8 cellular contexts compared by ENCODE assay signal in the genomic region with DNA sequence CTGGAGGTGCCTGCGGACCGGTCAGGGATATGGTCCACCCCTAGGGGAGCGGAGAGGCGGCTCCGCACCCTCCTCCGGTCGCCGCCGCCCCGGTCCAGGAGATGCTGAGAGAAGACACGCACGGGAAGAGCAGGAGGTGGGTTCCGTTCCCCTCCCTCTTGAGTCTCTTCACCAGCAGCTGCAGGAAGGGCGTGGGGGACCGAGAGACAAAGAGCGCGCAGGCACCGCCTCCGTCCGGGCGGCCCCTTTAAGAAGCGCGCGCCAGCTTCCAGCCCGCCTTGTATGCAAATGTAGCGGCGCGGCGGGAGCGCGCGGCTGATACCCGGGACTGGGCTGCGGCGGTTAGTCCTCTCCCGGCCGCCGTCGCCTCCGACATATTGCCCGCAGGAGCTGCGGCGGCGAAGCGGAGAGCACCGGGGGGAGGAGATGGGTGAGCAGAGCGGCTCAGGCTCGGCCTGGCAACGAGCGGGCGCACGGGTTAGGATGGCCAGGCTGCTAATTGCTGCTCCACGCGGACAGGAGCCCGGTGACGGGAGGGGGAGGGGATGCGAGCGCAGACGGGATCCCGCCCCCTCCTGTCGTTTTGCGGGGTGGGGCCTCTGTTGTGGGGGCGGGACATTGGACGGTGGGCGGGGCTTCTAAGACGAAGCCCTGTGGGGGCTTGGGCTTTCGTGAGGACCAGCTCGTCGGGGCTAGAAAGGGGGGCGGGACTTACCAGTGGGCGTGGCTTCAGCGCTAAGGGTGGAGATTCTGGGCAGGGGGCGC. TPM values are rescaled to one million over a fixed set of nuclear protein-coding genes. Genes with fewer than 3 reads are reported as not detected.
DNase-seq lines count a peak whose midpoint lies in the region; ATAC-seq, FAIRE-seq and TF ChIP-seq lines count a peak whose summit lies in the region.

TSS of gene TMEM39B (plus strand) at position 318 of the 765 bp plus-strand sequence. CDS start at position 427, 109 bp downstream.

- TF ChIP-seq CTCF in vagina (IDR thresholded peaks at IDR 0.05), result peak in 1 of 3 experiments; percentile 20

- FAIRE-seq in GM18507 (lab: Jason Lieb, UNC), result peak; percentile 89

- H3K27ac ChIP-seq in right cardiac atrium (ENCODE audit: low read length), result peak within 1 kb of the TSS; percentile 82
- H3K27ac ChIP-seq in vagina, result peak within 1 kb of the TSS; percentile 90

- H3K27ac Mint-ChIP-seq in T-helper 2 cell treated with Interferon-gamma antibody and Interleukin-4, amounts not matched to agents 5 μg/mL and 100 μg/mL, for 36 hours, result peak within 1 kb of the TSS; percentile 92

- DNase-seq in GM18507 (ENCODE audit: extremely low spot score, insufficient read length, low read depth), result peak; percentile 92
- peak; percentile 91 for DNase-seq in NCI-H2029 (lab: John Stamatoyannopoulos, UW)
- peak; percentile 95 for DNase-seq in T-helper 2 cell treated with Interferon-gamma antibody and Interleukin-4, amounts not matched to agents 5 μg/mL and 100 μg/mL, for 36 hours (ENCODE audit: low spot score)
- peak; percentile 78 to 98 (median 94) for DNase-seq in anterior cingulate cortex (lab: John Stamatoyannopoulos, UW)
- DNase-seq in right cardiac atrium, result peak; percentile 96 to 99 (median 98)
- peak; percentile 96 for DNase-seq in putamen (ENCODE audit: low spot score)
- peak in 1 of 2 donors; percentile 95 for DNase-seq in vagina (ENCODE audit: extremely low spot score in 2 of 2)

- peaks cover 0 to 29% of the 10 kb centered on the region in 2 donors for H3K36me3 ChIP-seq in vagina

- ATAC-seq in HG02973 (IDR thresholded peaks at IDR 0.05; ENCODE audit: unreplicated experiment), result peak; percentile 78
- peak; percentile 94 to 96 for ATAC-seq in right cardiac atrium

- H3K9me3 Mint-ChIP-seq in T-helper 2 cell treated with Interferon-gamma antibody and Interleukin-4, amounts not matched to agents 5 μg/mL and 100 μg/mL, for 36 hours, result no peaks in the 10 kb centered on the region

- H3K27me3 ChIP-seq in right cardiac atrium (ENCODE audit: control insufficient read depth, insufficient read depth) (no peaks in the 10 kb centered on the region), vagina (no peaks in the 10 kb centered on the region)

- no peaks in the 10 kb centered on the region for H3K4me1 ChIP-seq in right cardiac atrium (ENCODE audit: control insufficient read depth, insufficient read depth, low read length)
- H3K4me1 ChIP-seq in vagina, result peaks cover 19% of the 10 kb centered on the region

- peak within 1 kb of the TSS; percentile 91 for H3K4me3 Mint-ChIP-seq in T-helper 2 cell treated with Interferon-gamma antibody and Interleukin-4, amounts not matched to agents 5 μg/mL and 100 μg/mL, for 36 hours

- H3K36me3 Mint-ChIP-seq in T-helper 2 cell treated with Interferon-gamma antibody and Interleukin-4, amounts not matched to agents 5 μg/mL and 100 μg/mL, for 36 hours (ENCODE audit: low read depth), result peaks cover 13% of the 10 kb centered on the region

- peak in 1 of 2 donors; percentile 15 for TF ChIP-seq POLR2A in vagina (IDR thresholded peaks at IDR 0.05)

- peaks cover 2% of the 10 kb centered on the region for H3K27me3 Mint-ChIP-seq in T-helper 2 cell treated with Interferon-gamma antibody and Interleukin-4, amounts not matched to agents 5 μg/mL and 100 μg/mL, for 36 hours (ENCODE audit: low read depth)

- peaks cover 39% of the 10 kb centered on the region for H3K4me1 Mint-ChIP-seq in T-helper 2 cell treated with Interferon-gamma antibody and Interleukin-4, amounts not matched to agents 5 μg/mL and 100 μg/mL, for 36 hours (ENCODE audit: low read depth)

- under 1% methylated on average over 73 of the region's 73 CpGs for WGBS in right cardiac atrium

- H3K9me3 ChIP-seq in right cardiac atrium (ENCODE audit: control insufficient read depth, low read length) (no peaks in the 10 kb centered on the region), vagina (no peaks in the 10 kb centered on the region)

- H3K4me3 ChIP-seq in right cardiac atrium (ENCODE audit: low read length), result peak within 1 kb of the TSS; percentile 50
- peak within 1 kb of the TSS; percentile 68 to 78 for H3K4me3 ChIP-seq in vagina

- intact Hi-C loops in right cardiac atrium (cut with DNase I), result no loop called here
- intact Hi-C loops in vagina (cut with DNase I), result no loop called here

RNA-seq across cellular contexts. Expression of gene TMEM39B, which starts in this region (rescaled TPM):
- 10 to 100 TPM in 1 of 4 donors, 1 to 10 TPM in 3; 8.0 to 11.1 (median 8.6) TPM for total RNA-seq in right cardiac atrium
- 6.2 TPM for polyA plus RNA-seq in right cardiac atrium
- 8.3 TPM for total RNA-seq in vagina
